ENCODE assay signal across 18 cellular contexts in genomic region chr22:45237065-45237990, GRCh38. TPM values are rescaled to one million over a fixed set of nuclear protein-coding genes. Genes with fewer than 3 reads are reported as not detected.
DNase-seq lines count a peak whose midpoint lies in the region; ATAC-seq, FAIRE-seq and TF ChIP-seq lines count a peak whose summit lies in the region.
"Had no signal": no experiment of that assay in that cellular context is flagged by ENCODE, and none has a peak within 500 bp of the region (broad histone marks: within the 10 kb centered on the region; RNA-seq: fewer than 3 reads in every experiment).

No MANE protein-coding gene starts in this region.

- DNase-seq in NCI-H2171 treated with DMSO at 0.1 percent for 48 hours (lab: John Stamatoyannopoulos, UW) (peak; percentile 49), NCI-H2171 (lab: John Stamatoyannopoulos, UW) (no peak), RWPE1 (ENCODE audit: low spot score) (no peak), left lobe of liver (ENCODE audit: low spot score) (peak; percentile 80), type B pancreatic cell (ENCODE audit: extremely low spot score, unreplicated experiment) (no peak), endothelial cell (ENCODE audit: low spot score) (no peak), H54 (ENCODE audit: insufficient read length, low spot score) (no peak), uterus (no peak)
- DNase-seq: activated T-cell treated with anti-CD3 and anti-CD28 coated beads, Interleukin-2, amount 50 U/mL, for 24 hours; GF-D8; stimulated activated CD4-positive, alpha-beta T cell treated with anti-CD3 and anti-CD28 coated beads, Interleukin-12 subunit alpha, Interleukin-12 subunit beta, amount 100 ng/mL, for 4 hours; stimulated activated naive CD8-positive, alpha-beta T cell treated with anti-CD3 and anti-CD28 coated beads, Interleukin-15, amount 100 ng/mL, for 72 hours had no signal

- H3K27me3 Mint-ChIP-seq in type B pancreatic cell (no peaks in the 10 kb centered on the region), endothelial cell (ENCODE audit: unreplicated experiment) (peaks cover 2% of the 10 kb centered on the region)
- H3K27me3 Mint-ChIP-seq: activated T-cell treated with anti-CD3 and anti-CD28 coated beads, Interleukin-2, amount 50 U/mL, for 24 hours; central memory CD8-positive, alpha-beta T cell; stimulated activated naive CD8-positive, alpha-beta T cell treated with anti-CD3 and anti-CD28 coated beads, Interleukin-15, amount 100 ng/mL, for 72 hours had no signal

- H3K9me3 Mint-ChIP-seq in type B pancreatic cell (no peaks in the 10 kb centered on the region), endothelial cell (ENCODE audit: unreplicated experiment) (no peaks in the 10 kb centered on the region)
- H3K9me3 Mint-ChIP-seq: activated T-cell treated with anti-CD3 and anti-CD28 coated beads, Interleukin-2, amount 50 U/mL, for 24 hours; central memory CD8-positive, alpha-beta T cell; mesothelial cell of epicardium; stimulated activated naive CD8-positive, alpha-beta T cell treated with anti-CD3 and anti-CD28 coated beads, Interleukin-15, amount 100 ng/mL, for 72 hours had no signal

- H3K4me3 ChIP-seq in uterus: no peak overlapping the region
- H3K4me3 ChIP-seq: A549, prostate gland had no signal

- H3K9me3 ChIP-seq in uterus: no peaks in the 10 kb centered on the region
- H3K9me3 ChIP-seq: A549, prostate gland had no signal

- no peaks in the 10 kb centered on the region for H3K36me3 Mint-ChIP-seq in type B pancreatic cell
- H3K36me3 Mint-ChIP-seq in endothelial cell (ENCODE audit: low read depth, unreplicated experiment): no peaks in the 10 kb centered on the region
- H3K36me3 Mint-ChIP-seq: mesothelial cell of epicardium had no signal

- no peaks in the 10 kb centered on the region for H3K4me1 ChIP-seq in uterus

- CTCF ChIA-PET in RWPE1 (lab: Yijun Ruan, JAX): no interaction called here

- H3K4me3 Mint-ChIP-seq in type B pancreatic cell (peak overlapping the region; percentile 52), endothelial cell (ENCODE audit: unreplicated experiment) (no peak overlapping the region)
- H3K4me3 Mint-ChIP-seq: activated T-cell treated with anti-CD3 and anti-CD28 coated beads, Interleukin-2, amount 50 U/mL, for 24 hours; central memory CD8-positive, alpha-beta T cell; mesothelial cell of epicardium had no signal

- peak; percentile 77 for ATAC-seq in left lobe of liver
- ATAC-seq: A549; stimulated activated naive CD8-positive, alpha-beta T cell treated with anti-CD3 and anti-CD28 coated beads, Interleukin-15, amount 100 ng/mL, for 72 hours had no signal

- TF ChIP-seq POLR2A in H54 (IDR thresholded peaks at IDR 0.05; ENCODE audit: low read depth, low read length) (no peak), uterus (IDR thresholded peaks at IDR 0.05) (no peak)

- no peaks in the 10 kb centered on the region for H3K27me3 ChIP-seq in uterus

- H3K27ac ChIP-seq in RWPE1 (peak overlapping the region; percentile 80), uterus (no peak overlapping the region)
- H3K27ac ChIP-seq: A549, prostate gland had no signal

- H3K4me1 Mint-ChIP-seq in type B pancreatic cell (ENCODE audit: unreplicated experiment) (peaks cover 24% of the 10 kb centered on the region), endothelial cell (ENCODE audit: unreplicated experiment) (peaks cover 4% of the 10 kb centered on the region)

- POLR2A ChIA-PET in RWPE1 (lab: Yijun Ruan, JAX; ENCODE audit: low non-redundant PET): no interaction called here

- TF ChIP-seq CTCF in RWPE1 (conservative IDR thresholded peaks at IDR 0.05; ENCODE audit: low read depth): no peak
- TF ChIP-seq CTCF in type B pancreatic cell (conservative IDR thresholded peaks at IDR 0.05): no peak
- TF ChIP-seq CTCF in endothelial cell (IDR thresholded peaks at IDR 0.05; ENCODE audit: unreplicated experiment): no peak
- TF ChIP-seq CTCF in uterus (IDR thresholded peaks at IDR 0.05): no peak

- H3K27ac Mint-ChIP-seq in type B pancreatic cell: peak overlapping the region; percentile 39
- H3K27ac Mint-ChIP-seq in endothelial cell (ENCODE audit: unreplicated experiment): no peak overlapping the region
- H3K27ac Mint-ChIP-seq: activated T-cell treated with anti-CD3 and anti-CD28 coated beads, Interleukin-2, amount 50 U/mL, for 24 hours; mesothelial cell of epicardium had no signal

- intact Hi-C loops in uterus (cut with DNase I; ENCODE audit: low total_unique reads): no loop called here

- no peaks in the 10 kb centered on the region for H3K36me3 ChIP-seq in uterus
- H3K36me3 ChIP-seq: prostate gland had no signal

- FAIRE-seq in H54 (lab: Jason Lieb, UNC): no peak
- FAIRE-seq: A549, HTR-8/SVneo had no signal

RNA-seq across cellular contexts. Expression of gene KIAA0930, which starts 3.4 kb away (rescaled TPM):
- 44.2 TPM for total RNA-seq in left lobe of liver
- total RNA-seq in type B pancreatic cell (ENCODE audit: low replicate concordance): 54.1 and 68.0 TPM in 2 replicates
- total RNA-seq in endothelial cell (ENCODE audit: unreplicated experiment): 18.7 TPM
- 10 to 100 TPM in 3 of 4 donors, 1 to 10 TPM in 1; 9.4 to 31.8 (median 19.6) TPM for total RNA-seq in uterus

RNA-seq across cellular contexts. Expression of gene UPK3A, which starts 47.4 kb away (rescaled TPM):
- not detected for total RNA-seq in left lobe of liver
- total RNA-seq in type B pancreatic cell (ENCODE audit: low replicate concordance): 0.29 and 0.62 TPM in 2 replicates
- not detected for total RNA-seq in endothelial cell (ENCODE audit: unreplicated experiment)
- not detected for total RNA-seq in uterus
- total RNA-seq: SK-MEL-5 had no signal

Comparison
In these comparisons a context has a peak if more than half of its experiments do, and no peak if none do; other contexts are left out.
1. DNase-seq: peak in NCI-H2171 treated with DMSO at 0.1 percent for 48 hours (single experiment) and left lobe of liver (single experiment); none in NCI-H2171 (single experiment), RWPE1 (single experiment), type B pancreatic cell (single experiment), endothelial cell (single experiment), H54 (single experiment) and uterus (0 of 2).